In genomic region chr17:38749222-38750043, GRCh38 we compare ENCODE assay signal across 8 cellular contexts.
A peak's percentile ranks its signal among the peaks of the same experiment; 100 is the strongest.
DNase-seq lines count a peak whose midpoint lies in the region; ATAC-seq and TF ChIP-seq lines count a peak whose summit lies in the region.

No MANE protein-coding gene starts in this region.

- H3K27ac ChIP-seq in ACC112 (ENCODE audit: low read depth, low read length) (peak overlapping the region; percentile 32), iPS DF 6.9 (ENCODE audit: low read length) (no peak overlapping the region)

- H2AFZ ChIP-seq in ACC112 (ENCODE audit: low read length, unreplicated experiment), result peak overlapping the region; percentile 71

- DNase-seq in NCI-H510A treated with DMSO at 0.1 percent for 48 hours (lab: John Stamatoyannopoulos, UW) (peak; percentile 77), astrocyte of the cerebellum (ENCODE audit: low read depth) (no peak), iPS DF 6.9 (ENCODE audit: low read depth, low spot score) (no peak), retinal pigment epithelial cell (ENCODE audit: low read depth) (no peak)

- 0 out of 2 replicates have a peak, but pooled peaks cover under 1% of the 10 kb centered on the region for H3K36me3 ChIP-seq in ACC112 (ENCODE audit: insufficient read depth, low read length)
- no peaks in the 10 kb centered on the region for H3K36me3 ChIP-seq in iPS DF 6.9 (ENCODE audit: control insufficient read depth, insufficient read depth, low read length)

- H3K27me3 ChIP-seq in ACC112 (ENCODE audit: insufficient read depth, low read length) (no peaks in the 10 kb centered on the region), iPS DF 6.9 (ENCODE audit: control insufficient read depth, insufficient read depth, low read length) (no peaks in the 10 kb centered on the region)

- TF ChIP-seq CTCF in GM12872 (IDR thresholded peaks at IDR 0.05; ENCODE audit: insufficient read depth, low read depth, low read length) (0 out of 3 replicates have a peak, but pooled peaks have one; percentile 4), astrocyte of the cerebellum (IDR thresholded peaks at IDR 0.05; ENCODE audit: low read depth, low read length, missing control alignments) (peak; percentile 14), retinal pigment epithelial cell (conservative IDR thresholded peaks at IDR 0.05; ENCODE audit: low read depth, low read length) (peak; percentile 0)

- peak overlapping the region; percentile 87 for H3K4me3 ChIP-seq in ACC112 (ENCODE audit: low read depth, low read length)
- peak overlapping the region; percentile 93 for H3K4me3 ChIP-seq in astrocyte of the cerebellum (ENCODE audit: low read depth, low read length)
- peak overlapping the region; percentile 72 for H3K4me3 ChIP-seq in iPS DF 6.9 (ENCODE audit: low read length)
- H3K4me3 ChIP-seq in retinal pigment epithelial cell (ENCODE audit: low read length), result peak overlapping the region; percentile 84

- H3K4me1 ChIP-seq in ACC112 (ENCODE audit: control insufficient read depth, insufficient read depth, low read length, unreplicated experiment) (peaks cover 27% of the 10 kb centered on the region), iPS DF 6.9 (ENCODE audit: control insufficient read depth, insufficient read depth, low read length) (peaks cover 6% of the 10 kb centered on the region)

- no CpG with 5 or more reads among the region's 79 CpGs for WGBS in iPS DF 6.9 (ENCODE audit: insufficient coverage, insufficient read length)

- in situ Hi-C loops in astrocyte of the cerebellum (cut with HindIII; ENCODE audit: low sequenced_read_pairs), result no loop called here

- H3K9me3 ChIP-seq in iPS DF 6.9 (ENCODE audit: control insufficient read depth, insufficient read depth, low read length), result no peaks in the 10 kb centered on the region

- ATAC-seq in HG03175 (IDR thresholded peaks at IDR 0.05; ENCODE audit: unreplicated experiment) (no peak), HG03139 (IDR thresholded peaks at IDR 0.05; ENCODE audit: unreplicated experiment) (no peak)

- peaks cover 53% of the 10 kb centered on the region for H3K79me2 ChIP-seq in ACC112 (ENCODE audit: control insufficient read depth, insufficient read depth, low read length, unreplicated experiment)
